Comparison of ENCODE assay signal across 23 cellular contexts in the genomic region with DNA sequence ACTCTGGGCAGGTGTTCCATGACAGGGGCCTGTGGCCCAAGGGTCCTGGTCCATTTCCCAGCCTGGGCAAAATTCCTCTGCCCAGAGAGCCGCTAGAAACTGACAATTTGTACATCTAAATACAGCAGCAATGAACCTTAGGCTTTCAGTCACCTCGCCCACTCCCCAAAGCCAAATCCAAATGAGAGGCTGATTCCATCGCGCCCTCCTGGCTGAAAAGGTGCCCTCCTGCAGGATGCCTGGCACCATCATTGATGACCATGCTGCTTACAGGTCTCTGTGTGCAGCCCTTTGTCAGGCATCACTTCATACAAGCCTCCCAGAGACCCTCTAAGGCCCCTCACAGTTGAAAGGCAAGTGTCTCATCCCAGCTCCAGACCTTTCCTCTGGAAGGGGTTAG.
"Had no signal": no experiment of that assay in that cellular context is flagged by ENCODE, and none has a peak within 500 bp of the region (broad histone marks: within the 10 kb centered on the region; RNA-seq: fewer than 3 reads in every experiment).

No MANE protein-coding gene starts in this region.

- DNase-seq: activated CD4-positive, alpha-beta memory T cell treated with anti-CD3 and anti-CD28 coated beads, Interleukin-2, amount 10 ng/mL, durations not matched to agents 7 days and 5 days; activated CD4-positive, alpha-beta T cell treated with anti-CD3 and anti-CD28 coated beads for 36 hours; activated CD4-positive, alpha-beta T cell treated with anti-CD3 and anti-CD28 coated beads, Interleukin-2, amount 50 U/mL, for 1 hour; activated T-cell treated with anti-CD3 and anti-CD28 coated beads for 4 hours; activated T-cell treated with anti-CD3 and anti-CD28 coated beads, Interleukin-2, amount 50 U/mL, for 48 hours; central memory CD4-positive, alpha-beta T cell; KG1; NCI-H1048; NCI-H146; NCI-H187 treated with DMSO at 0.1 percent for 48 hours; NCI-H2171 treated with DMSO at 0.1 percent for 48 hours; NCI-H226; NCI-H526 treated with DMSO at 0.1 percent for 48 hours; NCI-H82; T-cell; T-helper 2 cell; T1000 had no signal

- H3K27ac Mint-ChIP-seq: activated B cell treated with CpG ODN at 0.5 μM for 24 hours; activated CD4-positive, alpha-beta memory T cell treated with anti-CD3 and anti-CD28 coated beads, Interleukin-2, amount 10 ng/mL, durations not matched to agents 7 days and 5 days; activated CD4-positive, alpha-beta T cell treated with anti-CD3 and anti-CD28 coated beads for 36 hours; activated naive CD4-positive, alpha-beta T cell treated with anti-CD3 and anti-CD28 coated beads, Interleukin-2, amount 50 U/mL, for 24 hours; activated T-helper 17 cell treated with anti-CD3 and anti-CD28 coated beads, Interleukin-2, amount 50 U/mL, for 72 hours; T-cell had no signal

- H3K36me3 Mint-ChIP-seq: activated naive CD4-positive, alpha-beta T cell treated with anti-CD3 and anti-CD28 coated beads, Interleukin-2, amount 50 U/mL, for 24 hours; T-cell had no signal

- H3K4me3 ChIP-seq: breast epithelium, SK-N-MC had no signal

- ATAC-seq: activated CD4-positive, alpha-beta T cell treated with anti-CD3 and anti-CD28 coated beads for 36 hours; activated T-helper 17 cell treated with anti-CD3 and anti-CD28 coated beads, Interleukin-2, amount 50 U/mL, for 72 hours; Right ventricle myocardium inferior; T-cell had no signal

- H3K27ac ChIP-seq: breast epithelium, SK-N-MC had no signal

- H3K9me3 Mint-ChIP-seq: activated B cell treated with CpG ODN at 0.5 μM for 24 hours; activated CD4-positive, alpha-beta memory T cell treated with anti-CD3 and anti-CD28 coated beads, Interleukin-2, amount 10 ng/mL, durations not matched to agents 7 days and 5 days; activated naive CD4-positive, alpha-beta T cell treated with anti-CD3 and anti-CD28 coated beads, Interleukin-2, amount 50 U/mL, for 24 hours; activated T-helper 17 cell treated with anti-CD3 and anti-CD28 coated beads, Interleukin-2, amount 50 U/mL, for 72 hours had no signal

- H3K36me3 ChIP-seq: breast epithelium had no signal

- H3K4me3 Mint-ChIP-seq: activated B cell treated with CpG ODN at 0.5 μM for 24 hours; activated CD4-positive, alpha-beta memory T cell treated with anti-CD3 and anti-CD28 coated beads, Interleukin-2, amount 10 ng/mL, durations not matched to agents 7 days and 5 days; activated CD4-positive, alpha-beta T cell treated with anti-CD3 and anti-CD28 coated beads for 36 hours; activated naive CD4-positive, alpha-beta T cell treated with anti-CD3 and anti-CD28 coated beads, Interleukin-2, amount 50 U/mL, for 24 hours; activated T-helper 17 cell treated with anti-CD3 and anti-CD28 coated beads, Interleukin-2, amount 50 U/mL, for 72 hours; T-cell had no signal

- H3K27me3 ChIP-seq: breast epithelium had no signal

- H3K27me3 Mint-ChIP-seq: activated CD4-positive, alpha-beta memory T cell treated with anti-CD3 and anti-CD28 coated beads, Interleukin-2, amount 10 ng/mL, durations not matched to agents 7 days and 5 days; activated naive CD4-positive, alpha-beta T cell treated with anti-CD3 and anti-CD28 coated beads, Interleukin-2, amount 50 U/mL, for 24 hours; T-cell had no signal

- H3K4me1 Mint-ChIP-seq: activated CD4-positive, alpha-beta memory T cell treated with anti-CD3 and anti-CD28 coated beads, Interleukin-2, amount 10 ng/mL, durations not matched to agents 7 days and 5 days; activated CD4-positive, alpha-beta T cell treated with anti-CD3 and anti-CD28 coated beads for 36 hours had no signal

- H3K9me3 ChIP-seq: breast epithelium had no signal
